8 cellular contexts compared by ENCODE assay signal in the genomic region with DNA sequence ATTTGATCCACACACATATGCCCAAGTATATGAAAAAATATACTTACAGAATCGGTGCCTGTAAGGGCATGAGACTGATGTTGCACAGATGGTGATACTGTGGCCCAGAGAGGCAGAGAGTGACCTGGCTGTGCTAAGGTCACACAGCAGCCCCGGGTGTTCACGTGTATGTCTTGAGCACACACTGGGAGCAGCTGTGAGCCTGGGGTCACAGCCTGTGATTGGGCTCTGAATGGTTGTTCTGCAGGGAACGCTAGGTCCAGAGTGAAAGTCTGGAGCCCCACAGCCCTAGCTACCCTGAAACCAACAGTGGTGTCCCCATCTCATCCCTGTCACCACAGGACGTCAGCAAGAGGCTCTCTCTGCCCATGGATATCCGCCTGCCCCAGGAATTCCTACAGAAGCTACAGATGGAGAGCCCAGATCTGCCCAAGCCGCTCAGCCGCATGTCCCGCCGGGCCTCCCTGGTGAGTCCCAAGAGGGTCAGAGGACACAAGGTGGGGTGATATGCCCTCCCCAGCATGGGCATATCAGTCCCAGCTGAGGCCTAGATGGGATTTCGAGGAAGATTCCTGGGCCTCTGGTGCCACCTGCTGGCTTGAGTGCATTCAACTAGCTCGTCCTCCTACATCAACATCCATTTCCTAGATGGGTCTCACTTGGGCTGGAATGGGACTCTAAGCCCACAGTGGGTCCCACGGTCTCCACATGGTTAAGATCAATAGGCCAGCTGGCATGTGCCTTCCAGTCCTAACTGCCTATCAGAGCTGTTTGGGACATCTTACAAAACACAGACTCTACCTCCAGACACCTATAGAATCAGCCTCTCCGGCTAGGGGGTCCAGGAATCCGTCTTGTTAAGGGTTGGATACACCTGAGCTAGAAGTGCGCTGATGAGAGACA. TPM values are rescaled to one million over a fixed set of nuclear protein-coding genes. Genes with fewer than 3 reads are reported as not detected.
A peak's percentile ranks its signal among the peaks of the same experiment; 100 is the strongest.
DNase-seq lines count a peak whose midpoint lies in the region; ATAC-seq and TF ChIP-seq lines count a peak whose summit lies in the region.

No MANE protein-coding gene starts in this region.

- no peaks in the 10 kb centered on the region for H3K9me3 ChIP-seq in suprapubic skin

- H3K4me3 ChIP-seq in fibroblast of pulmonary artery (replicated peaks; ENCODE audit: low read depth, low read length) (no peak overlapping the region), suprapubic skin (no peak overlapping the region)

- H3K36me3 ChIP-seq in suprapubic skin: no peaks in the 10 kb centered on the region

- peaks cover 12% of the 10 kb centered on the region for H3K4me1 ChIP-seq in suprapubic skin

- ATAC-seq in HG02885 (IDR thresholded peaks at IDR 0.05; ENCODE audit: poor library complexity, unreplicated experiment): no peak

- peak; percentile 82 for DNase-seq in DMS53 treated with DMSO at 0.1 percent for 48 hours (lab: John Stamatoyannopoulos, UW; ENCODE audit: unreplicated experiment)
- DNase-seq in RPMI7951 (ENCODE audit: low read depth): peak; percentile 58
- peak; percentile 45 for DNase-seq in activated T-helper 1 cell treated with anti-CD3 and anti-CD28 coated beads, Interleukin-12 subunit alpha, Interleukin-12 subunit beta, Interleukin-2, Interleukin-4 antibody, amounts not matched to agents 30 ng/mL and 10 ng/mL and 1 ng/mL, durations not matched to agents 14 hours and 24 hours and 36 hours (ENCODE audit: low spot score)
- DNase-seq in fibroblast of pulmonary artery (ENCODE audit: low read depth): peak; percentile 77
- DNase-seq in nucleus accumbens (lab: John Stamatoyannopoulos, UW): peak in 52 of 56 donors; percentile 29 to 93 (median 74)
- peak in 1 of 2 donors; percentile 78 for DNase-seq in suprapubic skin (ENCODE audit: low spot score in 2 of 2)

- no peaks in the 10 kb centered on the region for H3K9me3 Mint-ChIP-seq in activated T-helper 1 cell treated with anti-CD3 and anti-CD28 coated beads, Interleukin-12 subunit alpha, Interleukin-12 subunit beta, Interleukin-2, Interleukin-4 antibody, amounts not matched to agents 30 ng/mL and 10 ng/mL and 1 ng/mL, durations not matched to agents 14 hours and 24 hours and 36 hours

- H3K27me3 Mint-ChIP-seq in activated T-helper 1 cell treated with anti-CD3 and anti-CD28 coated beads, Interleukin-12 subunit alpha, Interleukin-12 subunit beta, Interleukin-2, Interleukin-4 antibody, amounts not matched to agents 30 ng/mL and 10 ng/mL and 1 ng/mL, durations not matched to agents 14 hours and 24 hours and 36 hours (ENCODE audit: insufficient read depth): peaks cover 3% of the 10 kb centered on the region

- H3K27ac Mint-ChIP-seq in activated T-helper 1 cell treated with anti-CD3 and anti-CD28 coated beads, Interleukin-12 subunit alpha, Interleukin-12 subunit beta, Interleukin-2, Interleukin-4 antibody, amounts not matched to agents 30 ng/mL and 10 ng/mL and 1 ng/mL, durations not matched to agents 14 hours and 24 hours and 36 hours: no peak overlapping the region

- H3K36me3 Mint-ChIP-seq in activated T-helper 1 cell treated with anti-CD3 and anti-CD28 coated beads, Interleukin-12 subunit alpha, Interleukin-12 subunit beta, Interleukin-2, Interleukin-4 antibody, amounts not matched to agents 30 ng/mL and 10 ng/mL and 1 ng/mL, durations not matched to agents 14 hours and 24 hours and 36 hours (ENCODE audit: low read depth): no peaks in the 10 kb centered on the region

- TF ChIP-seq EP300 in suprapubic skin (IDR thresholded peaks at IDR 0.05): no peak

- H3K27ac ChIP-seq in suprapubic skin: no peak overlapping the region

- H3K27me3 ChIP-seq in suprapubic skin: peaks cover 4% of the 10 kb centered on the region

- no peak for TF ChIP-seq POLR2A in suprapubic skin (IDR thresholded peaks at IDR 0.05)

- intact Hi-C loops in activated T-helper 1 cell treated with anti-CD3 and anti-CD28 coated beads, Interleukin-12 subunit alpha, Interleukin-12 subunit beta, Interleukin-2, Interleukin-4 antibody, amounts not matched to agents 30 ng/mL and 10 ng/mL and 1 ng/mL, durations not matched to agents 14 hours and 24 hours and 36 hours (cut with micrococcal nuclease): loop anchor here (1.0 kb wide), 4 partner anchors 36 to 189 kb away; no protein-coding TSS in a partner anchor

- H3K4me1 Mint-ChIP-seq in activated T-helper 1 cell treated with anti-CD3 and anti-CD28 coated beads, Interleukin-12 subunit alpha, Interleukin-12 subunit beta, Interleukin-2, Interleukin-4 antibody, amounts not matched to agents 30 ng/mL and 10 ng/mL and 1 ng/mL, durations not matched to agents 14 hours and 24 hours and 36 hours (ENCODE audit: low read depth): no peaks in the 10 kb centered on the region

- H3K4me3 Mint-ChIP-seq in activated T-helper 1 cell treated with anti-CD3 and anti-CD28 coated beads, Interleukin-12 subunit alpha, Interleukin-12 subunit beta, Interleukin-2, Interleukin-4 antibody, amounts not matched to agents 30 ng/mL and 10 ng/mL and 1 ng/mL, durations not matched to agents 14 hours and 24 hours and 36 hours: no peak overlapping the region

- WGBS in suprapubic skin: 41% methylated on average over 7 of the region's 16 CpGs

- TF ChIP-seq CTCF in LNCAP (IDR thresholded peaks at IDR 0.05): peak; percentile 90
- TF ChIP-seq CTCF in fibroblast of pulmonary artery (IDR thresholded peaks at IDR 0.05; ENCODE audit: low read length, missing control alignments): peak; percentile 75
- TF ChIP-seq CTCF in suprapubic skin (IDR thresholded peaks at IDR 0.05): peak; percentile 64 to 67

RNA-seq across cellular contexts. Expression of a gene that starts 19.7 kb away (rescaled TPM):
- total RNA-seq in RPMI7951 (2014; rRNA removed; shearing (Covaris generic)): under 0.01 and 0.36 TPM in 2 replicates
- 0.21 and 0.47 TPM in 2 replicates for total RNA-seq in activated T-helper 1 cell treated with anti-CD3 and anti-CD28 coated beads, Interleukin-12 subunit alpha, Interleukin-12 subunit beta, Interleukin-2, Interleukin-4 antibody, amounts not matched to agents 30 ng/mL and 10 ng/mL and 1 ng/mL, durations not matched to agents 14 hours and 24 hours and 36 hours
- total RNA-seq in suprapubic skin: 1 to 10 TPM; 2.7 to 9.7 (median 4.7) TPM
